Comparison of ENCODE assay signal across 1 cellular context in genomic region chr18:28091197-28091596, GRCh38.
A peak's percentile ranks its signal among the peaks of the same experiment; 100 is the strongest.
TF ChIP-seq lines count a peak whose summit lies in the region.

No MANE protein-coding gene starts in this region.

TF ChIP-seq in HepG2, 621 proteins besides CTCF, POLR2A, EP300 and RAD21 (continued from another document and continues in another):
- peak; percentile 82; the same call in 1 of the 2 replicates for TF ChIP-seq HOMEZ (CRISPR knock-in tag; IDR thresholded peaks at IDR 0.05; ENCODE audit: low read depth)
- TF ChIP-seq TEAD3 (CRISPR knock-in tag; optimal IDR thresholded peaks at IDR 0.05; ENCODE audit: borderline replicate concordance), result no peak
- no peak for TF ChIP-seq YEATS4 (CRISPR knock-in tag; IDR thresholded peaks at IDR 0.05; ENCODE audit: borderline replicate concordance)
- 0 out of 2 replicates have a peak, but pooled peaks have one; percentile 15 for TF ChIP-seq ZNF331 (CRISPR knock-in tag; IDR thresholded peaks at IDR 0.05)
- TF ChIP-seq SMC3 (IDR thresholded peaks at IDR 0.05; ENCODE audit: low read length), result peak; percentile 13; the same call in 1 of the 2 replicates
- TF ChIP-seq RFX1 (IDR thresholded peaks at IDR 0.05), result no peak
- no peak for TF ChIP-seq GTF2F1 (IDR thresholded peaks at IDR 0.05; ENCODE audit: low read length)
- TF ChIP-seq ZFP36L1 (CRISPR knock-in tag; IDR thresholded peaks at IDR 0.05), result no peak
- TF ChIP-seq AGO2 (optimal IDR thresholded peaks at IDR 0.05; ENCODE audit: low read depth, low read length), result no peak
- no peak for TF ChIP-seq NR2F6 (IDR thresholded peaks at IDR 0.05)
- TF ChIP-seq NR2F6 (CRISPR knock-in tag; IDR thresholded peaks at IDR 0.05), result peak; percentile 53; the same call in 1 of the 2 replicates
- TF ChIP-seq, protein P1, sequence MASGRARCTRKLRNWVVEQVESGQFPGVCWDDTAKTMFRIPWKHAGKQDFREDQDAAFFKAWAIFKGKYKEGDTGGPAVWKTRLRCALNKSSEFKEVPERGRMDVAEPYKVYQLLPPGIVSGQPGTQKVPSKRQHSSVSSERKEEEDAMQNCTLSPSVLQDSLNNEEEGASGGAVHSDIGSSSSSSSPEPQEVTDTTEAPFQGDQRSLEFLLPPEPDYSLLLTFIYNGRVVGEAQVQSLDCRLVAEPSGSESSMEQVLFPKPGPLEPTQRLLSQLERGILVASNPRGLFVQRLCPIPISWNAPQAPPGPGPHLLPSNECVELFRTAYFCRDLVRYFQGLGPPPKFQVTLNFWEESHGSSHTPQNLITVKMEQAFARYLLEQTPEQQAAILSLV (CRISPR knock-in tag; IDR thresholded peaks at IDR 0.05; ENCODE audit: borderline replicate concordance), result no peak
- TF ChIP-seq ZXDC (CRISPR knock-in tag; IDR thresholded peaks at IDR 0.05), result no peak
- TF ChIP-seq, protein P2, sequence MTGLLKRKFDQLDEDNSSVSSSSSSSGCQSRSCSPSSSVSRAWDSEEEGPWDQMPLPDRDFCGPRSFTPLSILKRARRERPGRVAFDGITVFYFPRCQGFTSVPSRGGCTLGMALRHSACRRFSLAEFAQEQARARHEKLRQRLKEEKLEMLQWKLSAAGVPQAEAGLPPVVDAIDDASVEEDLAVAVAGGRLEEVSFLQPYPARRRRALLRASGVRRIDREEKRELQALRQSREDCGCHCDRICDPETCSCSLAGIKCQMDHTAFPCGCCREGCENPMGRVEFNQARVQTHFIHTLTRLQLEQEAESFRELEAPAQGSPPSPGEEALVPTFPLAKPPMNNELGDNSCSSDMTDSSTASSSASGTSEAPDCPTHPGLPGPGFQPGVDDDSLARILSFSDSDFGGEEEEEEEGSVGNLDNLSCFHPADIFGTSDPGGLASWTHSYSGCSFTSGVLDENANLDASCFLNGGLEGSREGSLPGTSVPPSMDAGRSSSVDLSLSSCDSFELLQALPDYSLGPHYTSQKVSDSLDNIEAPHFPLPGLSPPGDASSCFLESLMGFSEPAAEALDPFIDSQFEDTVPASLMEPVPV (CRISPR knock-in tag; IDR thresholded peaks at IDR 0.05), result no peak
- TF ChIP-seq SRSF4 (IDR thresholded peaks at IDR 0.05; ENCODE audit: low read depth, low read length, poor library complexity, severe bottlenecking), result no peak
- TF ChIP-seq MTA1 (CRISPR knock-in tag; IDR thresholded peaks at IDR 0.05; ENCODE audit: borderline replicate concordance), result no peak
- TF ChIP-seq, protein P3, sequence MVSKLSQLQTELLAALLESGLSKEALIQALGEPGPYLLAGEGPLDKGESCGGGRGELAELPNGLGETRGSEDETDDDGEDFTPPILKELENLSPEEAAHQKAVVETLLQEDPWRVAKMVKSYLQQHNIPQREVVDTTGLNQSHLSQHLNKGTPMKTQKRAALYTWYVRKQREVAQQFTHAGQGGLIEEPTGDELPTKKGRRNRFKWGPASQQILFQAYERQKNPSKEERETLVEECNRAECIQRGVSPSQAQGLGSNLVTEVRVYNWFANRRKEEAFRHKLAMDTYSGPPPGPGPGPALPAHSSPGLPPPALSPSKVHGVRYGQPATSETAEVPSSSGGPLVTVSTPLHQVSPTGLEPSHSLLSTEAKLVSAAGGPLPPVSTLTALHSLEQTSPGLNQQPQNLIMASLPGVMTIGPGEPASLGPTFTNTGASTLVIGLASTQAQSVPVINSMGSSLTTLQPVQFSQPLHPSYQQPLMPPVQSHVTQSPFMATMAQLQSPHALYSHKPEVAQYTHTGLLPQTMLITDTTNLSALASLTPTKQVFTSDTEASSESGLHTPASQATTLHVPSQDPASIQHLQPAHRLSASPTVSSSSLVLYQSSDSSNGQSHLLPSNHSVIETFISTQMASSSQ (IDR thresholded peaks at IDR 0.05; ENCODE audit: low read depth), result peak; percentile 56
- TF ChIP-seq, protein P3 (CRISPR knock-in tag; IDR thresholded peaks at IDR 0.05; ENCODE audit: borderline replicate concordance), result peak; percentile 48; the same call in 1 of the 2 replicates
- no peak for TF ChIP-seq KMT2A (CRISPR knock-in tag; IDR thresholded peaks at IDR 0.05)
- TF ChIP-seq NFIC (IDR thresholded peaks at IDR 0.05; ENCODE audit: low read length), result peak; percentile 74; the same call in 1 of the 2 replicates
- TF ChIP-seq ZBTB4 (CRISPR knock-in tag; IDR thresholded peaks at IDR 0.05; ENCODE audit: borderline replicate concordance), result no peak
- TF ChIP-seq DRAP1 (CRISPR knock-in tag; IDR thresholded peaks at IDR 0.05), result no peak
- no peak for TF ChIP-seq ZBTB44 (CRISPR knock-in tag; IDR thresholded peaks at IDR 0.05)
- TF ChIP-seq HOXD1 (CRISPR knock-in tag; IDR thresholded peaks at IDR 0.05), result no peak
- TF ChIP-seq THAP9 (CRISPR knock-in tag; IDR thresholded peaks at IDR 0.05; ENCODE audit: borderline replicate concordance), result no peak
